In genomic region chr10:16440396-16441105, GRCh38 we compare ENCODE assay signal across 1 cellular context.
TF ChIP-seq lines count a peak whose summit lies in the region.

No MANE protein-coding gene starts in this region.

TF ChIP-seq in GM12878, 131 proteins besides CTCF, POLR2A, EP300 and RAD21 (continued from another document and continues in another):
- TF ChIP-seq RCOR1 (conservative IDR thresholded peaks at IDR 0.05; ENCODE audit: low read depth, low read length) (no peak), RAD51 (IDR thresholded peaks at IDR 0.05) (no peak), TCF3 (IDR thresholded peaks at IDR 0.05; ENCODE audit: borderline replicate concordance, insufficient read depth, low read depth, low read length) (no peak), CUX1 (IDR thresholded peaks at IDR 0.05; ENCODE audit: insufficient replicate concordance, low read depth, low read length) (no peak), ATF7 (IDR thresholded peaks at IDR 0.05; ENCODE audit: low read depth) (no peak), MLLT1 (IDR thresholded peaks at IDR 0.05) (peak; percentile 17; the same call in 1 of the 2 replicates), TCF12 (IDR thresholded peaks at IDR 0.05; ENCODE audit: low read depth, low read length) (no peak), TARDBP (IDR thresholded peaks at IDR 0.05; ENCODE audit: borderline replicate concordance) (no peak), STAT3 (IDR thresholded peaks at IDR 0.05; ENCODE audit: low read depth, low read length) (no peak), SMAD5 (IDR thresholded peaks at IDR 0.05; ENCODE audit: low read depth) (no peak), MEF2A (IDR thresholded peaks at IDR 0.05; ENCODE audit: insufficient read depth, low read depth, low read length) (no peak), E4F1 (IDR thresholded peaks at IDR 0.05; ENCODE audit: borderline replicate concordance, partially characterized antibody) (no peak), E2F8 (IDR thresholded peaks at IDR 0.05; ENCODE audit: low read depth, partially characterized antibody) (no peak), PBX3 (IDR thresholded peaks at IDR 0.05; ENCODE audit: insufficient replicate concordance, low read depth, low read length) (no peak), BCL3 (IDR thresholded peaks at IDR 0.05; ENCODE audit: borderline replicate concordance, insufficient read depth, low read depth, low read length, poor library complexity, severe bottlenecking) (no peak), BMI1 (IDR thresholded peaks at IDR 0.05; ENCODE audit: borderline replicate concordance) (no peak), KDM1A (IDR thresholded peaks at IDR 0.05; ENCODE audit: borderline replicate concordance) (no peak), SP1 (IDR thresholded peaks at IDR 0.05; ENCODE audit: low read depth, low read length) (no peak), YY1 (IDR thresholded peaks at IDR 0.05; ENCODE audit: low read depth, low read length) (0 out of 2 replicates have a peak, but pooled peaks have one; percentile 9), RUNX3 (IDR thresholded peaks at IDR 0.05; ENCODE audit: low read length) (peak; percentile 81), TCF7 (IDR thresholded peaks at IDR 0.05; ENCODE audit: borderline replicate concordance) (peak; percentile 55; the same call in 1 of the 2 replicates), IKZF1 (conservative IDR thresholded peaks at IDR 0.05) (0 out of 2 replicates have a peak, but pooled peaks have one; percentile 25), SUZ12 (IDR thresholded peaks at IDR 0.05; ENCODE audit: unreplicated experiment) (no peak), POLR2AphosphoS2 (IDR thresholded peaks at IDR 0.05; ENCODE audit: low read depth, low read length) (no peak), GABPA (IDR thresholded peaks at IDR 0.05; ENCODE audit: low read depth) (no peak), IKZF2 (IDR thresholded peaks at IDR 0.05) (peak in 1 of 2 experiments; percentile 14; a peak in 2 of 4 replicates), SIN3A (IDR thresholded peaks at IDR 0.05; ENCODE audit: low read depth, low read length) (no peak), JUND (IDR thresholded peaks at IDR 0.05; ENCODE audit: low read depth, low read length) (no peak), ZNF274 (IDR thresholded peaks at IDR 0.05; ENCODE audit: insufficient read depth, insufficient read length) (no peak), NFIC (IDR thresholded peaks at IDR 0.05; ENCODE audit: low read depth, low read length) (no peak), ELK1 (IDR thresholded peaks at IDR 0.05; ENCODE audit: low read depth, low read length) (no peak), CBFB (IDR thresholded peaks at IDR 0.05; ENCODE audit: low read depth) (peak; percentile 38; the same call in 1 of the 2 replicates), TBL1XR1 (IDR thresholded peaks at IDR 0.05; ENCODE audit: low read depth, low read length) (no peak), ZBED1 (IDR thresholded peaks at IDR 0.05; ENCODE audit: borderline replicate concordance) (0 out of 2 replicates have a peak, but pooled peaks have one; percentile 39), PKNOX1 (IDR thresholded peaks at IDR 0.05) (no peak), LARP7 (IDR thresholded peaks at IDR 0.05) (no peak), ZNF217 (IDR thresholded peaks at IDR 0.05) (no peak), RFX5 (IDR thresholded peaks at IDR 0.05; ENCODE audit: low read depth, low read length) (no peak), YBX1 (IDR thresholded peaks at IDR 0.05) (no peak), MYB (IDR thresholded peaks at IDR 0.05; ENCODE audit: borderline replicate concordance, low read depth, low read length) (no peak), BRCA1 (IDR thresholded peaks at IDR 0.05; ENCODE audit: low read depth, low read length) (no peak), TAF1 (IDR thresholded peaks at IDR 0.05; ENCODE audit: borderline replicate concordance, low read depth, low read length) (no peak), ATF2 (IDR thresholded peaks at IDR 0.05; ENCODE audit: low read length) (0 out of 2 replicates have a peak, but pooled peaks have one; percentile 38), PML (IDR thresholded peaks at IDR 0.05; ENCODE audit: low read length) (no peak), MTA2 (IDR thresholded peaks at IDR 0.05; ENCODE audit: low read depth) (peak; percentile 17; the same call in 1 of the 2 replicates), NFXL1 (IDR thresholded peaks at IDR 0.05; ENCODE audit: borderline replicate concordance) (no peak), BACH1 (IDR thresholded peaks at IDR 0.05; ENCODE audit: borderline replicate concordance) (no peak), MTA3 (IDR thresholded peaks at IDR 0.05; ENCODE audit: borderline replicate concordance, low read length) (0 out of 2 replicates have a peak, but pooled peaks have one; percentile 19)
